In the genomic region with DNA sequence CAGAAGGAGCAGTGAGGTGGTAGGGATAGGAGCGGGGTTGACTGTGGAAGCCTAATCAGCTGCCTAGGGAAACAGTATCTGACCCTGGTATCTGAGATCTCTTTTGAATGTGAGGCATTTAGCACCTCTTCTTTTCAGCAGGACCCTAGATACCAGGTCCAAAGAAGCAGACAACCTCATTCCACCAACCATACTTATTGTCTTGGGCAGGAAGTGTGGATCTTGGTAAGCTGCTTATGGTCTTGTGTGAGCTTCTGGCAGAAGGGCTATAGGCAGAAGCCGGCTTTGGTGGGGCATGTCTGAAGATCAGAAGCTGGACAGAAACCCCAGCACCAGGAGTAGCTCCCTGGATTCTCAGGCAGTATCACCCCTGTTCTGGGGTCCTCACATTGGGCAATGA, we compare ENCODE assay signal across 19 cellular contexts.
DNase-seq lines count a peak whose midpoint lies in the region; ATAC-seq and TF ChIP-seq lines count a peak whose summit lies in the region.
"Had no signal": no experiment of that assay in that cellular context is flagged by ENCODE, and none has a peak within 500 bp of the region (broad histone marks: within the 10 kb centered on the region; RNA-seq: fewer than 3 reads in every experiment).

No MANE protein-coding gene starts in this region.

- no peak overlapping the region for H2BK120ac ChIP-seq in IMR-90 (ENCODE audit: low read depth, low read length)
- no peak overlapping the region for H2BK120ac ChIP-seq in mesendoderm (ENCODE audit: low read depth, low read length)

- H3K4me3 ChIP-seq in IMR-90 (ENCODE audit: insufficient read depth, low read depth, low read length) = no peak overlapping the region
- H3K4me3 ChIP-seq in endodermal cell (ENCODE audit: low read length) = no peak overlapping the region
- H3K4me3 ChIP-seq in mesendoderm (ENCODE audit: low read length) = no peak overlapping the region
- H3K4me3 ChIP-seq: BLaER1 treated with 17β-estradiol and CSF1 and Interleukin-3, amounts not matched to agents 10 nM and 100 nM; GM12878 had no signal

- ATAC-seq in IMR-90 (ENCODE audit: low read depth) = no peak
- no peak for ATAC-seq in T-helper 17 cell
- no peak for ATAC-seq in HG02798 (IDR thresholded peaks at IDR 0.05; ENCODE audit: poor library complexity, unreplicated experiment)
- no peak for ATAC-seq in GM21619 (IDR thresholded peaks at IDR 0.05; ENCODE audit: unreplicated experiment)
- no peak for ATAC-seq in GM18520 (IDR thresholded peaks at IDR 0.05; ENCODE audit: unreplicated experiment)
- ATAC-seq: CD8-positive, alpha-beta T cell; GM12878 had no signal

- no peak overlapping the region for H2BK20ac ChIP-seq in IMR-90 (ENCODE audit: low read depth, low read length)

- TF ChIP-seq RAD21 in IMR-90 (IDR thresholded peaks at IDR 0.05; ENCODE audit: low read length) = no peak

- H2AFZ ChIP-seq in IMR-90 (replicated peaks; ENCODE audit: low read length, poor library complexity) = no peak overlapping the region

- H3K9ac ChIP-seq in IMR-90 (ENCODE audit: low read depth, low read length) (no peak overlapping the region), endodermal cell (ENCODE audit: extremely low read depth, low read length, poor library complexity, severe bottlenecking) (no peak overlapping the region), mesendoderm (ENCODE audit: low read length) (no peak overlapping the region)
- H3K9ac ChIP-seq: BLaER1 treated with 17β-estradiol and CSF1 and Interleukin-3, amounts not matched to agents 10 nM and 100 nM had no signal

- peaks cover 13% of the 10 kb centered on the region for H3K9me3 Mint-ChIP-seq in endodermal cell
- H3K9me3 Mint-ChIP-seq: CD4-positive, alpha-beta T cell; CD8-positive, alpha-beta T cell had no signal

- H3K36me3 Mint-ChIP-seq in T-helper 17 cell (ENCODE audit: low read depth) (peaks cover 2% of the 10 kb centered on the region), endodermal cell (ENCODE audit: low read depth) (peaks cover 3% of the 10 kb centered on the region)
- H3K36me3 Mint-ChIP-seq: CD8-positive, alpha-beta T cell had no signal

- intact Hi-C loops in IMR-90 (cut with micrococcal nuclease) = no loop called here

- in situ Hi-C loops in IMR-90 (cut with MboI; ENCODE audit: low sequenced_read_pairs) = no loop called here

- no peaks in the 10 kb centered on the region for H4K20me1 ChIP-seq in IMR-90 (ENCODE audit: insufficient read depth, low read length)
- H4K20me1 ChIP-seq: BLaER1 treated with 17β-estradiol and CSF1 and Interleukin-3, amounts not matched to agents 10 nM and 100 nM had no signal

- no peak overlapping the region for H3K18ac ChIP-seq in IMR-90 (ENCODE audit: low read depth, low read length)
- no peak overlapping the region for H3K18ac ChIP-seq in mesendoderm (ENCODE audit: low read length)

- no peaks in the 10 kb centered on the region for H3K9me1 ChIP-seq in IMR-90 (ENCODE audit: insufficient read depth, low read length)

- no peak overlapping the region for H4K91ac ChIP-seq in IMR-90 (ENCODE audit: insufficient read depth, low read depth, low read length)

- H3K4me1 Mint-ChIP-seq in T-helper 17 cell (no peaks in the 10 kb centered on the region), endodermal cell (peaks cover 25% of the 10 kb centered on the region)
- H3K4me1 Mint-ChIP-seq: B cell had no signal

- H2BK15ac ChIP-seq in IMR-90 (ENCODE audit: low read depth, low read length) = no peak overlapping the region
- no peak overlapping the region for H2BK15ac ChIP-seq in mesendoderm (replicated peaks; ENCODE audit: low read depth)

- BruUV-seq in IMR-90 (replicated peaks; lab: Mats Ljungman, UMichigan) = no TSS peak

- H3K36me3 ChIP-seq in IMR-90 (ENCODE audit: control insufficient read depth, insufficient read depth, low read length) (no peaks in the 10 kb centered on the region), endodermal cell (ENCODE audit: control insufficient read depth, insufficient read depth, low read length) (no peaks in the 10 kb centered on the region), mesendoderm (ENCODE audit: control insufficient read depth, insufficient read depth, low read length) (no peaks in the 10 kb centered on the region)
- H3K36me3 ChIP-seq: BLaER1 treated with 17β-estradiol and CSF1 and Interleukin-3, amounts not matched to agents 10 nM and 100 nM had no signal

- H3K79me1 ChIP-seq in IMR-90 (ENCODE audit: low read depth in 1 of 2, low read length in 2 of 2) (no peaks in the 10 kb centered on the region), mesendoderm (ENCODE audit: low read length) (no peaks in the 10 kb centered on the region)

- no peaks in the 10 kb centered on the region for H3K79me2 ChIP-seq in mesendoderm (ENCODE audit: control insufficient read depth, insufficient read depth, low read length)

- dilution Hi-C loops in IMR-90 (cut with HindIII; ENCODE audit: low sequenced_read_pairs, unreplicated experiment) = no loop called here

- H3K56ac ChIP-seq in IMR-90 (ENCODE audit: extremely low read depth, insufficient read depth, low read length) = no peak overlapping the region
- H3K56ac ChIP-seq in mesendoderm (ENCODE audit: low read length) = peak overlapping the region; percentile 62

- no peaks in the 10 kb centered on the region for H3K9me3 ChIP-seq in IMR-90 (ENCODE audit: control insufficient read depth, insufficient read depth, low read length)
- H3K9me3 ChIP-seq in T-helper 17 cell (ENCODE audit: control insufficient read depth, low read length, poor library complexity, severe bottlenecking) = no peaks in the 10 kb centered on the region
- H3K9me3 ChIP-seq in endodermal cell (ENCODE audit: control insufficient read depth, low read length) = peaks cover 10% of the 10 kb centered on the region
- H3K9me3 ChIP-seq: Caco-2 had no signal

- WGBS in IMR-90 (ENCODE audit: extremely low coverage in 2 of 2, insufficient read length in 1 of 2), 2 experiments = 100% methylated on average over 1 of the region's 2 CpGs; no CpG with 5 or more reads in 1 of the 2 experiments
- 50 to 64% methylated on average over 2 of the region's 2 CpGs for WGBS in endodermal cell (ENCODE audit: insufficient coverage in 1 of 2, insufficient read length in 1 of 2), 2 experiments
- WGBS in mesendoderm (ENCODE audit: extremely low coverage, insufficient coverage, low lambda C conversion rate) = no CpG with 5 or more reads among the region's 2 CpGs

- H3K23ac ChIP-seq in IMR-90 (ENCODE audit: low read depth, low read length) (peak overlapping the region; percentile 66; the same call in 1 of the 2 replicates), mesendoderm (ENCODE audit: low read length) (no peak overlapping the region)

- no peak overlapping the region for H4K8ac ChIP-seq in IMR-90 (ENCODE audit: low read depth in 2 of 2, low read length in 2 of 2)
- H4K8ac ChIP-seq in mesendoderm (ENCODE audit: low read depth, low read length) = no peak overlapping the region

- H3K14ac ChIP-seq in IMR-90 (replicated peaks; ENCODE audit: low read depth, low read length) = no peak overlapping the region

- H3K27ac Mint-ChIP-seq in T-helper 17 cell (peak overlapping the region; percentile 53), endodermal cell (peak overlapping the region; percentile 12)
- H3K27ac Mint-ChIP-seq: B cell; CD4-positive, alpha-beta T cell; CD8-positive, alpha-beta T cell had no signal

- H3K27ac ChIP-seq in IMR-90 (ENCODE audit: insufficient read depth, low read length) (no peak overlapping the region), endodermal cell (ENCODE audit: low read depth, low read length) (no peak overlapping the region), mesendoderm (ENCODE audit: low read depth, low read length) (peak overlapping the region; percentile 36)
- H3K27ac ChIP-seq: BLaER1 treated with 17β-estradiol and CSF1 and Interleukin-3, amounts not matched to agents 10 nM and 100 nM; C4-2B had no signal

- H3K4me1 ChIP-seq in IMR-90 (ENCODE audit: control insufficient read depth, insufficient read depth, low read length) (no peaks in the 10 kb centered on the region), endodermal cell (ENCODE audit: control insufficient read depth, insufficient read depth, low read length) (peaks cover 11% of the 10 kb centered on the region), mesendoderm (ENCODE audit: control insufficient read depth, low read depth, low read length) (peaks cover 7% of the 10 kb centered on the region)
- H3K4me1 ChIP-seq: BLaER1 treated with 17β-estradiol and CSF1 and Interleukin-3, amounts not matched to agents 10 nM and 100 nM; Caco-2 had no signal

- no peak overlapping the region for H3K4me2 ChIP-seq in IMR-90 (ENCODE audit: low read depth, low read length)
- no peak overlapping the region for H3K4me2 ChIP-seq in mesendoderm (ENCODE audit: low read length)
- H3K4me2 ChIP-seq: BLaER1 treated with 17β-estradiol and CSF1 and Interleukin-3, amounts not matched to agents 10 nM and 100 nM had no signal

- TF ChIP-seq CTCF in IMR-90 (conservative IDR thresholded peaks at IDR 0.05; ENCODE audit: low read depth, low read length) = no peak
- TF ChIP-seq CTCF in endodermal cell (conservative IDR thresholded peaks at IDR 0.05) = no peak

- CTCF ChIA-PET in IMR-90 (lab: Yijun Ruan, JAX) = no interaction called here

- H2BK5ac ChIP-seq in IMR-90 (ENCODE audit: low read depth, low read length, poor library complexity, severe bottlenecking) (no peak overlapping the region), mesendoderm (ENCODE audit: low read length) (peak overlapping the region; percentile 89)

- H3K4ac ChIP-seq in IMR-90 (ENCODE audit: low read depth, low read length) = no peak overlapping the region
- H3K4ac ChIP-seq in mesendoderm (ENCODE audit: low read depth, low read length) = peak overlapping the region; percentile 22

- H2AK9ac ChIP-seq in IMR-90 (replicated peaks; ENCODE audit: low read depth, low read length, poor library complexity) = no peak overlapping the region

- no peak overlapping the region for H4K5ac ChIP-seq in IMR-90 (ENCODE audit: low read depth, low read length)
- H4K5ac ChIP-seq in mesendoderm (ENCODE audit: low read length) = no peak overlapping the region

- DNase-seq in IMR-90 (no peak), T-helper 17 cell (no peak), endodermal cell (peak; percentile 65), mesendoderm (peak; percentile 98)
- DNase-seq: 8988T; AML-193; Caco-2; Calu3; CD4-positive, alpha-beta T cell; CD8-positive, alpha-beta T cell; DMS79 treated with DMSO at 0.1 percent for 48 hours; GF-D8 had no signal

- H3K27me3 ChIP-seq in IMR-90 (ENCODE audit: control insufficient read depth, insufficient read depth, low read length) (no peaks in the 10 kb centered on the region), endodermal cell (ENCODE audit: control insufficient read depth, insufficient read depth, low read length, poor library complexity, severe bottlenecking) (no peaks in the 10 kb centered on the region), mesendoderm (ENCODE audit: insufficient read depth, low read length, poor library complexity) (no peaks in the 10 kb centered on the region)
- H3K27me3 ChIP-seq: BLaER1 treated with 17β-estradiol and CSF1 and Interleukin-3, amounts not matched to agents 10 nM and 100 nM had no signal

- H3K27me3 Mint-ChIP-seq in T-helper 17 cell (no peaks in the 10 kb centered on the region), endodermal cell (ENCODE audit: insufficient read depth) (no peaks in the 10 kb centered on the region)
- H3K27me3 Mint-ChIP-seq: B cell; CD4-positive, alpha-beta T cell had no signal

- H3K4me3 Mint-ChIP-seq in T-helper 17 cell (no peak overlapping the region), endodermal cell (no peak overlapping the region)
- H3K4me3 Mint-ChIP-seq: B cell; CD4-positive, alpha-beta T cell; CD8-positive, alpha-beta T cell had no signal

- TF ChIP-seq POLR2A in IMR-90 (IDR thresholded peaks at IDR 0.05; ENCODE audit: low read depth, low read length) = no peak

- H2AK5ac ChIP-seq in IMR-90 (ENCODE audit: low read depth, low read length) (no peak overlapping the region), mesendoderm (ENCODE audit: low read length) (no peak overlapping the region)

- POLR2A ChIA-PET in IMR-90 (lab: Charles Lee; ENCODE audit: unreplicated experiment) = interaction anchor here (0.6 kb wide), 1 partner anchor 250 kb away, joined by 3 read pairs; no protein-coding TSS in a partner anchor

Comparison
In these comparisons a context has a peak if more than half of its experiments do, and no peak if none do; other contexts are left out.
1. DNase-seq: peak in endodermal cell (single experiment) and mesendoderm (single experiment); none in IMR-90 (single experiment) and T-helper 17 cell (0 of 3).